8 cellular contexts compared by ENCODE assay signal in genomic region chr5:148384389-148384756, GRCh38. TPM values are rescaled to one million over a fixed set of nuclear protein-coding genes. Genes with fewer than 3 reads are reported as not detected.
DNase-seq lines count a peak whose midpoint lies in the region; ATAC-seq and TF ChIP-seq lines count a peak whose summit lies in the region.

No MANE protein-coding gene starts in this region.

- H3K9me3 ChIP-seq in PC-3 (ENCODE audit: low read length) (no peaks in the 10 kb centered on the region), duodenal mucosa (ENCODE audit: control insufficient read depth in 1 of 2, low read length in 2 of 2) (no peaks in the 10 kb centered on the region), mucosa of stomach (ENCODE audit: control insufficient read depth, low read length) (no peaks in the 10 kb centered on the region)

- BruUV-seq in PC-3 (replicated peaks; lab: Mats Ljungman, UMichigan), result TSS peak; percentile 70

- peak overlapping the region; percentile 98 for H3K4me2 ChIP-seq in PC-3 (ENCODE audit: low read length)

- TF ChIP-seq CTCF in GM06990 (IDR thresholded peaks at IDR 0.05; ENCODE audit: insufficient read depth, low read length, poor library complexity, severe bottlenecking), result no peak
- TF ChIP-seq CTCF in PC-3 (conservative IDR thresholded peaks at IDR 0.05; ENCODE audit: low read depth, low read length), result no peak

- H3F3A ChIP-seq in PC-3 (ENCODE audit: low read length, unreplicated experiment), result no peaks in the 10 kb centered on the region

- H3K79me2 ChIP-seq in PC-3 (ENCODE audit: low read length), result peaks cover 63% of the 10 kb centered on the region

- no peaks in the 10 kb centered on the region; the same call in none of the 2 replicates for H3K36me3 ChIP-seq in GM06990 (ENCODE audit: control insufficient read depth, insufficient read depth, low read length)
- H3K36me3 ChIP-seq in PC-3 (ENCODE audit: low read depth, low read length), result peaks cover 2% of the 10 kb centered on the region; the same call in 1 of the 2 replicates
- H3K36me3 ChIP-seq in duodenal mucosa (ENCODE audit: control insufficient read depth in 1 of 2, insufficient read depth in 2 of 2, low read length in 2 of 2), result no peaks in the 10 kb centered on the region
- no peaks in the 10 kb centered on the region for H3K36me3 ChIP-seq in mucosa of stomach (ENCODE audit: control insufficient read depth, insufficient read depth, low read length)

- no peaks in the 10 kb centered on the region for H3K9me2 ChIP-seq in PC-3 (replicated peaks; ENCODE audit: low read length)

- H4K20me1 ChIP-seq in PC-3 (ENCODE audit: low read length), result no peaks in the 10 kb centered on the region

- H3K27me3 ChIP-seq in GM06990 (replicated peaks; ENCODE audit: control insufficient read depth, insufficient read depth, low read length), result no peaks in the 10 kb centered on the region
- H3K27me3 ChIP-seq in PC-3 (ENCODE audit: low read length), result no peaks in the 10 kb centered on the region
- no peaks in the 10 kb centered on the region for H3K27me3 ChIP-seq in duodenal mucosa (ENCODE audit: control insufficient read depth in 1 of 2, insufficient read depth in 2 of 2, low read length in 2 of 2)
- H3K27me3 ChIP-seq in mucosa of stomach (ENCODE audit: control insufficient read depth, insufficient read depth, low read length), result no peaks in the 10 kb centered on the region

- intact Hi-C loops in PC-3 (cut with micrococcal nuclease) (no loop called here), posterior cingulate gyrus (cut with DNase I) (no loop called here)

- POLR2A ChIA-PET in PC-3 (lab: Charles Lee; ENCODE audit: unreplicated experiment), result no interaction called here

- peak overlapping the region; percentile 91 for H3K4me3 ChIP-seq in GM06990 (replicated peaks; ENCODE audit: low read depth, low read length)
- peak overlapping the region; percentile 91 for H3K4me3 ChIP-seq in PC-3 (ENCODE audit: low read length)
- H3K4me3 ChIP-seq in duodenal mucosa (ENCODE audit: low read depth in 1 of 2, low read length in 2 of 2), result peak overlapping the region; percentile 87 to 88
- H3K4me3 ChIP-seq in mucosa of stomach (ENCODE audit: low read length), result peak overlapping the region; percentile 26

- ATAC-seq in GM21825 (IDR thresholded peaks at IDR 0.05; ENCODE audit: unreplicated experiment) (peak; percentile 18), PC-3 (peak; percentile 17)

- H3K27ac ChIP-seq in PC-3 (ENCODE audit: low read length), result peak overlapping the region; percentile 56
- H3K27ac ChIP-seq in duodenal mucosa (ENCODE audit: low read depth, low read length), result peak overlapping the region; percentile 85

- H3K9ac ChIP-seq in PC-3 (ENCODE audit: low read length), result peak overlapping the region; percentile 95
- H3K9ac ChIP-seq in duodenal mucosa (ENCODE audit: low read depth in 1 of 2, low read length in 2 of 2), result peak overlapping the region; percentile 89 to 98
- peak overlapping the region; percentile 95 for H3K9ac ChIP-seq in mucosa of stomach (ENCODE audit: low read length)

- CTCF ChIA-PET in PC-3 (lab: Charles Lee), result interaction anchor here (0.7 kb wide), 1 partner anchor 14 kb away, joined by 3 read pairs; no protein-coding TSS in a partner anchor

- DNase-seq in GM06990 (ENCODE audit: extremely low read depth, insufficient read length) (no peak), PC-3 (no peak), NCI-H1436 (lab: John Stamatoyannopoulos, UW) (no peak), posterior cingulate gyrus (no peak)
- DNase-seq in stimulated activated naive CD4-positive, alpha-beta T cell treated with Interleukin-2 at 50 U/mL for 16 hours (lab: John Stamatoyannopoulos, UW), result no peak

- H3K4me1 ChIP-seq in PC-3 (ENCODE audit: insufficient read depth, low read length) (peaks cover 43% of the 10 kb centered on the region), duodenal mucosa (ENCODE audit: control insufficient read depth in 1 of 2, insufficient read depth in 2 of 2, low read length in 2 of 2) (peaks cover 19 to 26% of the 10 kb centered on the region in 2 donors), mucosa of stomach (ENCODE audit: control insufficient read depth, insufficient read depth, low read length) (peaks cover 26% of the 10 kb centered on the region)

- peak overlapping the region; percentile 91 for H2AFZ ChIP-seq in PC-3 (ENCODE audit: low read length)

RNA-seq across cellular contexts. Expression of gene FBXO38, which starts 0.6 kb away (rescaled TPM):
- total RNA-seq in PC-3 (2014; rRNA removed), result 42.7 and 52.3 TPM in 2 replicates

RNA-seq across cellular contexts. Expression of gene SPINK9, which starts 49.0 kb away (rescaled TPM):
- not detected in 2 replicates for total RNA-seq in PC-3 (2014; rRNA removed)

Comparison
In these comparisons a context has a peak if more than half of its experiments do, and no peak if none do; other contexts are left out.
1. H3K4me3 ChIP-seq: peak in every context shown above with its lines; median percentile 91 in GM06990; 91 in PC-3; 88 in duodenal mucosa; 26 in mucosa of stomach.